In the genomic region with DNA sequence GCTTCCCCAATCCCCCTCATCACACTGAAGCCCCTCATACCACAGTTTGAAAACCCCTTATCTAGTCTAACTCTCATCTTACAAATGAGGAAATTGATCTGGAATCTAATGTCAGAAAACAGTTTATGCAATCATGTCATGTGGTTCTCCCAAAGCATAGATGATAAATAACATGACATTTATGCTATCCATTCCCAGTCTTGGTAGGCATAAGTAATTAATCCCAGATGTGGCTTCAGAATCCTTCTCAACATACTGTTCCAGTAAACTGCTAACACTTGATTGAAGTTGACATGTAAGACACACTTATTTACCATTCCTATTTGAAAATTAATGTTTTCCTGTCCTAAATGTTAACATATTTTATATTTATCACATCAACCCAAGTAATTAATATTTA, we compare ENCODE assay signal across 18 cellular contexts.
DNase-seq lines count a peak whose midpoint lies in the region; FAIRE-seq and TF ChIP-seq lines count a peak whose summit lies in the region.
"Had no signal": no experiment of that assay in that cellular context is flagged by ENCODE, and none has a peak within 500 bp of the region (broad histone marks: within the 10 kb centered on the region; RNA-seq: fewer than 3 reads in every experiment).

No MANE protein-coding gene starts in this region.

- no peak for FAIRE-seq in astrocyte (lab: Jason Lieb, UNC)
- FAIRE-seq: A549, GM12892, H1 had no signal

- H3K4me3 Mint-ChIP-seq in astrocyte (ENCODE audit: unreplicated experiment): no peak overlapping the region
- H3K4me3 Mint-ChIP-seq: B cell; CD8-positive, alpha-beta T cell; H9 had no signal

- H3K36me3 ChIP-seq in astrocyte (ENCODE audit: insufficient read depth, low read length) (no peaks in the 10 kb centered on the region), uterus (no peaks in the 10 kb centered on the region)
- H3K36me3 ChIP-seq: BLaER1 treated with 17β-estradiol and CSF1 and Interleukin-3, amounts not matched to agents 10 nM and 100 nM had no signal

- H3K27ac Mint-ChIP-seq in astrocyte (ENCODE audit: unreplicated experiment): no peak overlapping the region
- H3K27ac Mint-ChIP-seq: B cell; CD8-positive, alpha-beta T cell; H9 had no signal

- H2AFZ ChIP-seq in astrocyte (ENCODE audit: low read depth, low read length): no peak overlapping the region

- H3K27me3 ChIP-seq in astrocyte (ENCODE audit: insufficient read depth, low read length) (no peaks in the 10 kb centered on the region), uterus (no peaks in the 10 kb centered on the region)
- H3K27me3 ChIP-seq: BLaER1 treated with 17β-estradiol and CSF1 and Interleukin-3, amounts not matched to agents 10 nM and 100 nM had no signal

- DNase-seq in GM03348 (ENCODE audit: low spot score): peak; percentile 8
- peak; percentile 42 for DNase-seq in HFF-Myc (ENCODE audit: extremely low read depth, low read depth)
- DNase-seq in astrocyte (ENCODE audit: low read depth): peak; percentile 8
- peak; percentile 6 for DNase-seq in fibroblast of the aortic adventitia (ENCODE audit: low read depth)
- no peak for DNase-seq in substantia nigra (lab: John Stamatoyannopoulos, UW)
- no peak for DNase-seq in SIG-M5 treated with dmso at 0.1 percent for 504 hours (lab: John Stamatoyannopoulos, UW; ENCODE audit: unreplicated experiment)
- DNase-seq in uterus: no peak
- no peak for DNase-seq in activated CD4-positive, alpha-beta T cell treated with anti-CD3 and anti-CD28 coated beads for 1 hour
- DNase-seq: Calu3; CD8-positive, alpha-beta T cell; DMS79 treated with DMSO at 0.1 percent for 48 hours; H9; KG1 had no signal

- H3K36me3 Mint-ChIP-seq in astrocyte (ENCODE audit: low read depth, unreplicated experiment): no peaks in the 10 kb centered on the region
- H3K36me3 Mint-ChIP-seq: CD8-positive, alpha-beta T cell had no signal

- H3K27me3 Mint-ChIP-seq in astrocyte (ENCODE audit: low read depth, unreplicated experiment): no peaks in the 10 kb centered on the region
- H3K27me3 Mint-ChIP-seq: B cell had no signal

- no peak overlapping the region for H3K4me2 ChIP-seq in astrocyte (ENCODE audit: low read length)
- H3K4me2 ChIP-seq: A549; BLaER1 treated with 17β-estradiol and CSF1 and Interleukin-3, amounts not matched to agents 10 nM and 100 nM had no signal

- H3K4me1 ChIP-seq in astrocyte (ENCODE audit: insufficient read depth, low read length) (no peaks in the 10 kb centered on the region), uterus (no peaks in the 10 kb centered on the region)
- H3K4me1 ChIP-seq: A549; BLaER1 treated with 17β-estradiol and CSF1 and Interleukin-3, amounts not matched to agents 10 nM and 100 nM had no signal

- no peak overlapping the region for H3K9ac ChIP-seq in astrocyte (ENCODE audit: low read length)
- H3K9ac ChIP-seq: BLaER1 treated with 17β-estradiol and CSF1 and Interleukin-3, amounts not matched to agents 10 nM and 100 nM had no signal

- H3K4me3 ChIP-seq in HFF-Myc (replicated peaks; ENCODE audit: low read depth, low read length): no peak overlapping the region
- no peak overlapping the region for H3K4me3 ChIP-seq in astrocyte (ENCODE audit: insufficient read depth, low read depth, low read length)
- H3K4me3 ChIP-seq in fibroblast of the aortic adventitia (ENCODE audit: low read depth, low read length): no peak overlapping the region
- no peak overlapping the region for H3K4me3 ChIP-seq in uterus
- H3K4me3 ChIP-seq: A549; BLaER1 treated with 17β-estradiol and CSF1 and Interleukin-3, amounts not matched to agents 10 nM and 100 nM had no signal

- no peaks in the 10 kb centered on the region for H3K9me3 ChIP-seq in astrocyte (ENCODE audit: insufficient read depth, low read depth, low read length)
- H3K9me3 ChIP-seq in uterus: no peaks in the 10 kb centered on the region
- H3K9me3 ChIP-seq: A549 had no signal

- TF ChIP-seq CTCF in HFF-Myc (IDR thresholded peaks at IDR 0.05; ENCODE audit: low read depth, low read length, missing control alignments) (no peak), astrocyte (IDR thresholded peaks at IDR 0.05; ENCODE audit: insufficient read depth, low read depth, low read length) (no peak), fibroblast of the aortic adventitia (IDR thresholded peaks at IDR 0.05; ENCODE audit: insufficient read depth, low read length) (no peak), uterus (IDR thresholded peaks at IDR 0.05) (no peak)

- intact Hi-C loops in uterus (cut with DNase I; ENCODE audit: low total_unique reads): no loop called here

- H3K27ac ChIP-seq in astrocyte (ENCODE audit: low read depth, low read length): no peak overlapping the region
- H3K27ac ChIP-seq in substantia nigra (ENCODE audit: low read depth, low read length, poor library complexity, severe bottlenecking): no peak overlapping the region
- H3K27ac ChIP-seq in uterus: no peak overlapping the region
- H3K27ac ChIP-seq: A549; BLaER1 treated with 17β-estradiol and CSF1 and Interleukin-3, amounts not matched to agents 10 nM and 100 nM had no signal

- no peaks in the 10 kb centered on the region for H3K4me1 Mint-ChIP-seq in astrocyte (ENCODE audit: low read depth, unreplicated experiment)
- H3K4me1 Mint-ChIP-seq: B cell had no signal

- TF ChIP-seq POLR2A in uterus (IDR thresholded peaks at IDR 0.05): no peak

- H3K79me2 ChIP-seq in astrocyte (ENCODE audit: insufficient read depth, low read length): no peaks in the 10 kb centered on the region

- H3K9me3 Mint-ChIP-seq in astrocyte (ENCODE audit: unreplicated experiment): no peaks in the 10 kb centered on the region
- H3K9me3 Mint-ChIP-seq: CD8-positive, alpha-beta T cell; H9 had no signal

- H4K20me1 ChIP-seq in astrocyte (ENCODE audit: insufficient read depth, low read length): no peaks in the 10 kb centered on the region
- H4K20me1 ChIP-seq: BLaER1 treated with 17β-estradiol and CSF1 and Interleukin-3, amounts not matched to agents 10 nM and 100 nM had no signal

Comparison
In these comparisons a context has a peak if more than half of its experiments do, and no peak if none do; other contexts are left out.
1. DNase-seq: peak in GM03348 (single experiment), HFF-Myc (single experiment), astrocyte (single experiment) and fibroblast of the aortic adventitia (single experiment); none in substantia nigra (0 of 49), SIG-M5 treated with dmso at 0.1 percent for 504 hours (single experiment), uterus (0 of 2) and activated CD4-positive, alpha-beta T cell treated with anti-CD3 and anti-CD28 coated beads for 1 hour (single experiment).